21 cellular contexts compared by ENCODE assay signal in the genomic region with DNA sequence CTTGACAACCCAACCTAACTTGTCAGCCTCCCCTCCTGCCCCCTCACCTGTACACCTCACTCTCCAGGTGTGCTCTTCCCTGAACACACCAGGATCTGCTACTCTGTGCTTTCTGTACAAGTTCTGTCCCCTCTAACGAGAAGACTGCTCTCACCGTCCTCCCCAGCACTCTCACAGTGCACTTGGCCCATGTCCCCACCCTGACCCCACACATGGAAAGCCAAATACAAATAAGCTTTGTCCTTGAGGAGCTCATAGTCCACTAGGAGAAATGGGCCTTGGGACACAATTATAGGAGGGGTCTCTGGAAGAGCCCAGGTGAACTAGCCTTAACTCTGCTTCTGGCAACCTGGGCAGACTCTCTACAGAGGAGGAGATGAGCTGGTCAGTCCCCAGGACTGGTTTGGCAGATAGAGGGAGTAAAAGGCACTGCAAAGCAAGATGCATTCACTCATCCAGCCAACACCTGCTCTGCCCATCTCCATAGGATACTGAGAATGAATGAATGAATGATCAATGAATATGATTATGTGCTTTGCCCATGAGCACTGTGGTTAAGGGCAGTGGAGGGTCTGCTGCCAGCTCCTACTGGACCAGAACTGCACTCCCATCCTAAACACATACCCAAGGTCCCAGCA.
"Had no signal": no experiment of that assay in that cellular context is flagged by ENCODE, and none has a peak within 500 bp of the region (broad histone marks: within the 10 kb centered on the region; RNA-seq: fewer than 3 reads in every experiment).

No MANE protein-coding gene starts in this region.

- H3K9ac ChIP-seq: parathyroid adenoma had no signal

- DNase-seq: activated B cell treated with CpG ODN at 0.5 μM for 24 hours; activated CD4-positive, alpha-beta T cell treated with anti-CD3 and anti-CD28 coated beads, Interleukin-2, amount 50 U/mL, for 1 hour; activated CD8-positive, alpha-beta T cell treated with anti-CD3 and anti-CD28 coated beads for 36 hours; activated T-cell treated with anti-CD3 and anti-CD28 coated beads, Interleukin-2, amount 50 U/mL, for 4 hours; colonic mucosa; effector CD8-positive, alpha-beta T cell; erythroblast; heart right ventricle; naive thymus-derived CD4-positive, alpha-beta T cell; occipital lobe; stimulated activated CD4-positive, alpha-beta T cell treated with anti-CD3 and anti-CD28 coated beads, Interleukin-15, amount 100 ng/mL, for 24 hours; stimulated activated CD4-positive, alpha-beta T cell treated with anti-CD3 and anti-CD28 coated beads, Interleukin-2, amount 100 ng/mL, for 24 hours; stimulated activated naive CD4-positive, alpha-beta T cell; tibial artery had no signal

- H3K4me3 Mint-ChIP-seq: activated B cell treated with CpG ODN at 0.5 μM for 24 hours; activated CD8-positive, alpha-beta T cell treated with anti-CD3 and anti-CD28 coated beads for 36 hours; activated naive CD8-positive, alpha-beta T cell; activated T-cell treated with anti-CD3 and anti-CD28 coated beads, Interleukin-2, amount 50 U/mL, for 4 hours; activated T-helper 17 cell treated with anti-CD3 and anti-CD28 coated beads, Interleukin-2, amount 50 U/mL, for 72 hours; naive thymus-derived CD4-positive, alpha-beta T cell; neural crest cell had no signal

- H3K9me3 Mint-ChIP-seq: activated B cell treated with CpG ODN at 0.5 μM for 24 hours; activated CD8-positive, alpha-beta T cell treated with anti-CD3 and anti-CD28 coated beads for 36 hours; activated T-cell treated with anti-CD3 and anti-CD28 coated beads, Interleukin-2, amount 50 U/mL, for 4 hours; activated T-helper 17 cell treated with anti-CD3 and anti-CD28 coated beads, Interleukin-2, amount 50 U/mL, for 72 hours; naive thymus-derived CD4-positive, alpha-beta T cell; neural crest cell had no signal

- H3K27ac Mint-ChIP-seq: activated B cell treated with CpG ODN at 0.5 μM for 24 hours; activated CD8-positive, alpha-beta T cell treated with anti-CD3 and anti-CD28 coated beads for 36 hours; activated naive CD8-positive, alpha-beta T cell; activated T-helper 17 cell treated with anti-CD3 and anti-CD28 coated beads, Interleukin-2, amount 50 U/mL, for 72 hours had no signal

- H3K27me3 Mint-ChIP-seq: activated B cell treated with CpG ODN at 0.5 μM for 24 hours; activated CD8-positive, alpha-beta T cell treated with anti-CD3 and anti-CD28 coated beads for 36 hours; activated naive CD8-positive, alpha-beta T cell; activated T-helper 17 cell treated with anti-CD3 and anti-CD28 coated beads, Interleukin-2, amount 50 U/mL, for 72 hours; naive thymus-derived CD4-positive, alpha-beta T cell had no signal

- H3K27me3 ChIP-seq: cardiac muscle cell, colonic mucosa, heart right ventricle, right atrium auricular region, suprapubic skin, tibial artery had no signal

- H3K36me3 ChIP-seq: colonic mucosa had no signal

- H3K79me2 ChIP-seq: parathyroid adenoma had no signal

- H3K36me3 Mint-ChIP-seq: activated naive CD8-positive, alpha-beta T cell had no signal

- H3K4me3 ChIP-seq: cardiac muscle cell, colonic mucosa, heart right ventricle, right atrium auricular region, suprapubic skin, tibial artery had no signal

- H3K4me1 ChIP-seq: colonic mucosa, heart right ventricle, parathyroid adenoma, right atrium auricular region, suprapubic skin, tibial artery had no signal

- H3K9me3 ChIP-seq: colonic mucosa, heart right ventricle, right atrium auricular region, suprapubic skin, tibial artery had no signal

- H3K27ac ChIP-seq: cardiac muscle cell, colonic mucosa, heart right ventricle, parathyroid adenoma, right atrium auricular region, suprapubic skin, tibial artery had no signal

- H3K4me1 Mint-ChIP-seq: activated B cell treated with CpG ODN at 0.5 μM for 24 hours; activated T-helper 17 cell treated with anti-CD3 and anti-CD28 coated beads, Interleukin-2, amount 50 U/mL, for 72 hours; naive thymus-derived CD4-positive, alpha-beta T cell had no signal

- ATAC-seq: activated CD8-positive, alpha-beta T cell treated with anti-CD3 and anti-CD28 coated beads for 36 hours; activated T-cell treated with anti-CD3 and anti-CD28 coated beads, Interleukin-2, amount 50 U/mL, for 4 hours; activated T-helper 17 cell treated with anti-CD3 and anti-CD28 coated beads, Interleukin-2, amount 50 U/mL, for 72 hours; naive thymus-derived CD4-positive, alpha-beta T cell had no signal

- H2AFZ ChIP-seq: parathyroid adenoma had no signal
